In genomic region chr2:166677996-166678395, GRCh38 we compare ENCODE assay signal across 31 cellular contexts.
"Had no signal": no experiment of that assay in that cellular context is flagged by ENCODE, and none has a peak within 500 bp of the region (broad histone marks: within the 10 kb centered on the region; RNA-seq: fewer than 3 reads in every experiment).

No MANE protein-coding gene starts in this region.

- DNase-seq: activated B cell treated with CpG ODN at 0.5 μM for 24 hours; activated CD4-positive, alpha-beta memory T cell treated with anti-CD3 and anti-CD28 coated beads, Interleukin-2, amount 10 ng/mL, durations not matched to agents 7 days and 5 days; activated CD4-positive, alpha-beta T cell treated with anti-CD3 and anti-CD28 coated beads for 1 hour; activated CD4-positive, alpha-beta T cell treated with anti-CD3 and anti-CD28 coated beads for 36 hours; activated CD4-positive, alpha-beta T cell treated with anti-CD3 and anti-CD28 coated beads for 48 hours; activated CD4-positive, alpha-beta T cell treated with anti-CD3 and anti-CD28 coated beads, Interleukin-2, amount 10 ng/mL, durations not matched to agents 7 days and 5 days; activated CD4-positive, alpha-beta T cell treated with anti-CD3 and anti-CD28 coated beads, Interleukin-2, amount 50 U/mL, for 48 hours; activated CD8-positive, alpha-beta memory T cell treated with anti-CD3 and anti-CD28 coated beads for 24 hours; activated CD8-positive, alpha-beta memory T cell treated with anti-CD3 and anti-CD28 coated beads, Interleukin-2, amount 10 ng/mL, durations not matched to agents 7 days and 5 days; activated CD8-positive, alpha-beta memory T cell treated with anti-CD3 and anti-CD28 coated beads, Interleukin-2, amount 50 U/mL, for 48 hours; activated CD8-positive, alpha-beta T cell treated with anti-CD3 and anti-CD28 coated beads, Interleukin-2, amount 10 ng/mL, durations not matched to agents 7 days and 5 days; activated effector memory CD4-positive, alpha-beta T cell treated with Interleukin-2 at 50 U/mL for 16 hours; activated gamma-delta T cell; activated naive CD4-positive, alpha-beta T cell treated with anti-CD3 and anti-CD28 coated beads, Interleukin-2, amount 10 ng/mL, durations not matched to agents 7 days and 5 days; activated naive CD4-positive, alpha-beta T cell treated with Interleukin-2 at 50 U/mL for 16 hours; activated naive CD8-positive, alpha-beta T cell treated with anti-CD3 and anti-CD28 coated beads, Interleukin-2, amount 10 ng/mL, durations not matched to agents 7 days and 5 days; activated naive CD8-positive, alpha-beta T cell treated with anti-CD3 and anti-CD28 coated beads, Interleukin-2, amount 50 U/mL, for 24 hours; activated T-cell treated with anti-CD3 and anti-CD28 coated beads, Interleukin-2, amount 50 U/mL, for 24 hours; activated T-cell treated with anti-CD3 and anti-CD28 coated beads, Interleukin-2, amount 50 U/mL, for 48 hours; amygdala; anterior cingulate cortex; caudate nucleus; cerebellar nuclear complex; T-helper 2 cell; T-helper 9 cell had no signal

- H3K4me1 ChIP-seq: ascending aorta had no signal

- H3K36me3 ChIP-seq: ascending aorta, cardiac muscle cell had no signal

- H3K27me3 ChIP-seq: ascending aorta, cardiac muscle cell had no signal

- ATAC-seq: activated CD4-positive, alpha-beta T cell treated with anti-CD3 and anti-CD28 coated beads for 36 hours; activated CD4-positive, CD25-positive, alpha-beta regulatory T cell treated with anti-CD3 and anti-CD28 coated beads, Interleukin-2, amount 50 U/mL, for 24 hours; activated CD8-positive, alpha-beta memory T cell treated with anti-CD3 and anti-CD28 coated beads, Interleukin-2, amount 10 ng/mL, durations not matched to agents 7 days and 5 days; activated CD8-positive, alpha-beta T cell treated with anti-CD3 and anti-CD28 coated beads, Interleukin-2, amount 10 ng/mL, durations not matched to agents 7 days and 5 days; activated naive CD8-positive, alpha-beta T cell treated with anti-CD3 and anti-CD28 coated beads, Interleukin-2, amount 50 U/mL, for 24 hours had no signal

- H3K27ac ChIP-seq: ascending aorta, cardiac muscle cell, VCaP had no signal

- H3K9me3 ChIP-seq: ascending aorta had no signal

- H3K4me3 ChIP-seq: ascending aorta, cardiac muscle cell had no signal

- FAIRE-seq: bronchial epithelial cell, TTC549 had no signal
